ENCODE assay signal across 2 cellular contexts in the genomic region with DNA sequence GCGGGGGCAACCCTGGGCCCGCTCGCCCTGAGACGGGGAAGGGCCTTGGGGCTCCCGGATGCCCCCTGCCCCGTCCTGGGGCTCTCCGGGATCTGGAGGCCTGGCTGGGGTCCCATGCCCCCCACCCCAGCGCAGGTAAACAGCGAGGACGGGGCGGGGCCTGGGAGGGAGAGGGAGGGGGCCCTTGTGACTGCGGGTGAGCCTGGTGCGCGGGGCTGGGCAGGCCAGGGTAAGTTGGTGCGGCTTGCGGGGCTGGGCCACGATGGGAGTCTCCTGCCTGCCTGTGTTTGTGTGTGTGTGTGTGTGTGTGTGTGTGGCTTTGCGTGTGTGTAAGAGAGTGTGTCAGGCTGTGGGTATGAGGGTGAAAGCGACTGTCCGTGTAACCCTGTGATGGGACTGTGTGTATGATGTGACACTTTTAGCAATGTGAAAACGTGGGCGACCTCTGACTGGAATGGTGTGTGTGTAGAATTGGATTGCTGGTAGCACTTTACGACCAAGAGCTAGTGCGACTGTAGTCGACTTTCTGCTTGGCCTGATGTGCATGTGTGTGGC.
TF ChIP-seq lines count a peak whose summit lies in the region.

No MANE protein-coding gene starts in this region.

TF ChIP-seq in SK-N-SH, 30 proteins besides CTCF, POLR2A, EP300 and RAD21 (continued from another document):
- TF ChIP-seq CHD2 (IDR thresholded peaks at IDR 0.05; ENCODE audit: low read length, partially characterized antibody), result no peak
- no peak for TF ChIP-seq TAF1 (IDR thresholded peaks at IDR 0.05; ENCODE audit: borderline replicate concordance, low read depth, low read length)
- no peak for TF ChIP-seq RXRA (IDR thresholded peaks at IDR 0.05; ENCODE audit: borderline replicate concordance, low read depth)
- no peak for TF ChIP-seq ZBTB33 (IDR thresholded peaks at IDR 0.05; ENCODE audit: borderline replicate concordance, low read depth)
- no peak for TF ChIP-seq SMC3 (IDR thresholded peaks at IDR 0.05; ENCODE audit: low read depth, low read length)
- TF ChIP-seq TEAD4 (IDR thresholded peaks at IDR 0.05; ENCODE audit: borderline replicate concordance, insufficient read depth), result no peak
- no peak for TF ChIP-seq YY1 (IDR thresholded peaks at IDR 0.05; ENCODE audit: low read depth)
- TF ChIP-seq MXI1 (IDR thresholded peaks at IDR 0.05; ENCODE audit: low read depth, low read length), result no peak
- TF ChIP-seq, protein P1, sequence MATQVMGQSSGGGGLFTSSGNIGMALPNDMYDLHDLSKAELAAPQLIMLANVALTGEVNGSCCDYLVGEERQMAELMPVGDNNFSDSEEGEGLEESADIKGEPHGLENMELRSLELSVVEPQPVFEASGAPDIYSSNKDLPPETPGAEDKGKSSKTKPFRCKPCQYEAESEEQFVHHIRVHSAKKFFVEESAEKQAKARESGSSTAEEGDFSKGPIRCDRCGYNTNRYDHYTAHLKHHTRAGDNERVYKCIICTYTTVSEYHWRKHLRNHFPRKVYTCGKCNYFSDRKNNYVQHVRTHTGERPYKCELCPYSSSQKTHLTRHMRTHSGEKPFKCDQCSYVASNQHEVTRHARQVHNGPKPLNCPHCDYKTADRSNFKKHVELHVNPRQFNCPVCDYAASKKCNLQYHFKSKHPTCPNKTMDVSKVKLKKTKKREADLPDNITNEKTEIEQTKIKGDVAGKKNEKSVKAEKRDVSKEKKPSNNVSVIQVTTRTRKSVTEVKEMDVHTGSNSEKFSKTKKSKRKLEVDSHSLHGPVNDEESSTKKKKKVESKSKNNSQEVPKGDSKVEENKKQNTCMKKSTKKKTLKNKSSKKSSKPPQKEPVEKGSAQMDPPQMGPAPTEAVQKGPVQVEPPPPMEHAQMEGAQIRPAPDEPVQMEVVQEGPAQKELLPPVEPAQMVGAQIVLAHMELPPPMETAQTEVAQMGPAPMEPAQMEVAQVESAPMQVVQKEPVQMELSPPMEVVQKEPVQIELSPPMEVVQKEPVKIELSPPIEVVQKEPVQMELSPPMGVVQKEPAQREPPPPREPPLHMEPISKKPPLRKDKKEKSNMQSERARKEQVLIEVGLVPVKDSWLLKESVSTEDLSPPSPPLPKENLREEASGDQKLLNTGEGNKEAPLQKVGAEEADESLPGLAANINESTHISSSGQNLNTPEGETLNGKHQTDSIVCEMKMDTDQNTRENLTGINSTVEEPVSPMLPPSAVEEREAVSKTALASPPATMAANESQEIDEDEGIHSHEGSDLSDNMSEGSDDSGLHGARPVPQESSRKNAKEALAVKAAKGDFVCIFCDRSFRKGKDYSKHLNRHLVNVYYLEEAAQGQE (IDR thresholded peaks at IDR 0.05; ENCODE audit: low read depth, low read length), result no peak
- no peak for TF ChIP-seq MEF2A (IDR thresholded peaks at IDR 0.05; ENCODE audit: borderline replicate concordance, low read depth)
- TF ChIP-seq GABPA (IDR thresholded peaks at IDR 0.05; ENCODE audit: low read depth), result no peak

TF ChIP-seq in SK-N-SH treated with all-trans-retinoic acid at 6 μM for 48 hours, 23 proteins besides CTCF, POLR2A, EP300 and RAD21 (continued from another document):
- TF ChIP-seq, protein P2, sequence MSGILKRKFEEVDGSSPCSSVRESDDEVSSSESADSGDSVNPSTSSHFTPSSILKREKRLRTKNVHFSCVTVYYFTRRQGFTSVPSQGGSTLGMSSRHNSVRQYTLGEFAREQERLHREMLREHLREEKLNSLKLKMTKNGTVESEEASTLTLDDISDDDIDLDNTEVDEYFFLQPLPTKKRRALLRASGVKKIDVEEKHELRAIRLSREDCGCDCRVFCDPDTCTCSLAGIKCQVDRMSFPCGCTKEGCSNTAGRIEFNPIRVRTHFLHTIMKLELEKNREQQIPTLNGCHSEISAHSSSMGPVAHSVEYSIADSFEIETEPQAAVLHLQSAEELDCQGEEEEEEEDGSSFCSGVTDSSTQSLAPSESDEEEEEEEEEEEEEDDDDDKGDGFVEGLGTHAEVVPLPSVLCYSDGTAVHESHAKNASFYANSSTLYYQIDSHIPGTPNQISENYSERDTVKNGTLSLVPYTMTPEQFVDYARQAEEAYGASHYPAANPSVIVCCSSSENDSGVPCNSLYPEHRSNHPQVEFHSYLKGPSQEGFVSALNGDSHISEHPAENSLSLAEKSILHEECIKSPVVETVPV (CRISPR knock-in tag; IDR thresholded peaks at IDR 0.05), result no peak
- no peak for TF ChIP-seq ZFP30 (CRISPR knock-in tag; IDR thresholded peaks at IDR 0.05)
- TF ChIP-seq ZNF565 (CRISPR knock-in tag; conservative IDR thresholded peaks at IDR 0.05; ENCODE audit: low read depth), result no peak
- TF ChIP-seq TCF4 (CRISPR knock-in tag; IDR thresholded peaks at IDR 0.05; ENCODE audit: borderline replicate concordance), result no peak
- TF ChIP-seq ARNTL (CRISPR knock-in tag; IDR thresholded peaks at IDR 0.05; ENCODE audit: borderline replicate concordance, low read depth), result no peak
- TF ChIP-seq OSR1 (CRISPR knock-in tag; IDR thresholded peaks at IDR 0.05), result no peak
- TF ChIP-seq CSDC2 (CRISPR knock-in tag; IDR thresholded peaks at IDR 0.05), result no peak
- TF ChIP-seq ZC3H10 (CRISPR knock-in tag; IDR thresholded peaks at IDR 0.05), result no peak
- no peak for TF ChIP-seq BACH2 (CRISPR knock-in tag; IDR thresholded peaks at IDR 0.05; ENCODE audit: borderline replicate concordance)
- no peak for TF ChIP-seq ZFP3 (CRISPR knock-in tag; IDR thresholded peaks at IDR 0.05)
- TF ChIP-seq, protein P3, sequence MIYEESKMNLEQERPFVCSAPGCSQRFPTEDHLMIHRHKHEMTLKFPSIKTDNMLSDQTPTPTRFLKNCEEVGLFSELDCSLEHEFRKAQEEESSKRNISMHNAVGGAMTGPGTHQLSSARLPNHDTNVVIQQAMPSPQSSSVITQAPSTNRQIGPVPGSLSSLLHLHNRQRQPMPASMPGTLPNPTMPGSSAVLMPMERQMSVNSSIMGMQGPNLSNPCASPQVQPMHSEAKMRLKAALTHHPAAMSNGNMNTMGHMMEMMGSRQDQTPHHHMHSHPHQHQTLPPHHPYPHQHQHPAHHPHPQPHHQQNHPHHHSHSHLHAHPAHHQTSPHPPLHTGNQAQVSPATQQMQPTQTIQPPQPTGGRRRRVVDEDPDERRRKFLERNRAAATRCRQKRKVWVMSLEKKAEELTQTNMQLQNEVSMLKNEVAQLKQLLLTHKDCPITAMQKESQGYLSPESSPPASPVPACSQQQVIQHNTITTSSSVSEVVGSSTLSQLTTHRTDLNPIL (CRISPR knock-in tag; IDR thresholded peaks at IDR 0.05; ENCODE audit: low read depth), result no peak
- TF ChIP-seq ESRRG (CRISPR knock-in tag; IDR thresholded peaks at IDR 0.05), result no peak
- TF ChIP-seq ISL1 (CRISPR knock-in tag; IDR thresholded peaks at IDR 0.05), result no peak
- no peak for TF ChIP-seq SNAI2 (CRISPR knock-in tag; IDR thresholded peaks at IDR 0.05)
- no peak for TF ChIP-seq POU6F1 (CRISPR knock-in tag; IDR thresholded peaks at IDR 0.05; ENCODE audit: borderline replicate concordance, low read depth)
- TF ChIP-seq, protein P4, sequence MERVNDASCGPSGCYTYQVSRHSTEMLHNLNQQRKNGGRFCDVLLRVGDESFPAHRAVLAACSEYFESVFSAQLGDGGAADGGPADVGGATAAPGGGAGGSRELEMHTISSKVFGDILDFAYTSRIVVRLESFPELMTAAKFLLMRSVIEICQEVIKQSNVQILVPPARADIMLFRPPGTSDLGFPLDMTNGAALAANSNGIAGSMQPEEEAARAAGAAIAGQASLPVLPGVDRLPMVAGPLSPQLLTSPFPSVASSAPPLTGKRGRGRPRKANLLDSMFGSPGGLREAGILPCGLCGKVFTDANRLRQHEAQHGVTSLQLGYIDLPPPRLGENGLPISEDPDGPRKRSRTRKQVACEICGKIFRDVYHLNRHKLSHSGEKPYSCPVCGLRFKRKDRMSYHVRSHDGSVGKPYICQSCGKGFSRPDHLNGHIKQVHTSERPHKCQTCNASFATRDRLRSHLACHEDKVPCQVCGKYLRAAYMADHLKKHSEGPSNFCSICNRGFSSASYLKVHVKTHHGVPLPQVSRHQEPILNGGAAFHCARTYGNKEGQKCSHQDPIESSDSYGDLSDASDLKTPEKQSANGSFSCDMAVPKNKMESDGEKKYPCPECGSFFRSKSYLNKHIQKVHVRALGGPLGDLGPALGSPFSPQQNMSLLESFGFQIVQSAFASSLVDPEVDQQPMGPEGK (CRISPR knock-in tag; IDR thresholded peaks at IDR 0.05; ENCODE audit: borderline replicate concordance), result no peak
